Comparison of ENCODE assay signal across 22 cellular contexts in the genomic region with DNA sequence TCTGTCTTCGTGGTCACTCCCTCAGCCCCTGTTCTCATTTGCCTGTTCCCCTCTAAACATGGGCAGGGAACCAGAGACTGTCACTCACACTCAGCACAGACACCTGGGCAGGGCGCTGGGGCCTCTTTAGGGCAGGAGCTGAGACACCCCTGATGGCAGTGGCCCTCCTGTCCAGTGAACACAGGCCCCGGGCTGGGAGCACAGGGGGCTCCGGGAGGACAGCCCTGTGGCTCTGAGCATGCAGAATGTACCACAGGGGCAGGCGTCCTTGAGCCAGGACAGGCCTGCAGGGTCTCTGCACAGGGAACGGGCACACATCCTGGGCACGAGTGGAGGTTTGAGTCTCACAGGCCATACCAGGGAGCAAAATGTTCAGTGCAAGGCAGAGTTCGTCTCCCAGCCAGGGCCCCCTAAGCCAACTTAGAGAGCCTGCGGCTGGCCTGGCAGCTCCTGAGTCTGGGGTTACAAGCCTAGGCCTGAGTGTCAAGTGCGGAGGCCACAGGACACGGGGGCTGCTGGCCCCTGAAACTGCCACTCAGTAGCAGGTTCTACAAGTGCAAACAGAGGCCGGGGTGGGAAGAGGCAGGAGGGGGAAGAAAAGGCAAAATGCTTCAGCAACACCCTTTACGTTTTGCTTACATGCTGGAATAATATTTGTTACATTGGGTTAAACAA. TPM values are rescaled to one million over a fixed set of nuclear protein-coding genes. Genes with fewer than 3 reads are reported as not detected.
"Had no signal": no experiment of that assay in that cellular context is flagged by ENCODE, and none has a peak within 500 bp of the region (broad histone marks: within the 10 kb centered on the region; RNA-seq: fewer than 3 reads in every experiment).

No MANE protein-coding gene starts in this region.

- H3K36me3 ChIP-seq: esophagus muscularis mucosa, gastrocnemius medialis, left ventricle myocardium inferior, lower lobe of right lung, neutrophil, right atrium auricular region, sigmoid colon, stomach, thoracic aorta, transverse colon had no signal

- ATAC-seq: effector memory CD8-positive, alpha-beta T cell; gastrocnemius medialis; lower lobe of right lung; natural killer cell treated with Interleukin-12 subunit alpha and Interleukin-12 subunit beta and Interleukin-15 and Interleukin-18, amount 100 ng/mL, for 72 hours had no signal

- H3K4me3 ChIP-seq: esophagus muscularis mucosa, gastrocnemius medialis, left ventricle myocardium inferior, lower lobe of right lung, right atrium auricular region, sigmoid colon, skin epidermis, stomach, thoracic aorta, transverse colon had no signal

- DNase-seq: effector memory CD8-positive, alpha-beta T cell; gastrocnemius medialis; immature natural killer cell; left ventricle myocardium inferior; lower lobe of right lung; midbrain; posterior cingulate gyrus; sigmoid colon; stimulated activated CD4-positive, alpha-beta T cell treated with anti-CD3 and anti-CD28 coated beads, Interleukin-12 subunit alpha, Interleukin-12 subunit beta, amount 100 ng/mL, for 4 hours; stimulated activated naive CD4-positive, alpha-beta T cell; stomach; substantia nigra; transverse colon had no signal

- H3K27ac ChIP-seq: epithelial cell of prostate, esophagus muscularis mucosa, gastrocnemius medialis, left ventricle myocardium inferior, lower lobe of right lung, neutrophil, right atrium auricular region, sigmoid colon, skin epidermis, stomach, thoracic aorta, transverse colon had no signal

- H3K27ac Mint-ChIP-seq: effector memory CD8-positive, alpha-beta T cell; immature natural killer cell; memory B cell; natural killer cell treated with Interleukin-12 subunit alpha and Interleukin-12 subunit beta and Interleukin-15 and Interleukin-18, amount 100 ng/mL, for 72 hours had no signal

- H3K9me3 ChIP-seq: gastrocnemius medialis, lower lobe of right lung, neutrophil, sigmoid colon, thoracic aorta, transverse colon had no signal

- H3K4me3 Mint-ChIP-seq: effector memory CD8-positive, alpha-beta T cell; immature natural killer cell; memory B cell; natural killer cell treated with Interleukin-12 subunit alpha and Interleukin-12 subunit beta and Interleukin-15 and Interleukin-18, amount 100 ng/mL, for 72 hours had no signal

- H3K36me3 Mint-ChIP-seq: natural killer cell treated with Interleukin-12 subunit alpha and Interleukin-12 subunit beta and Interleukin-15 and Interleukin-18, amount 100 ng/mL, for 72 hours had no signal

- H3K9me3 Mint-ChIP-seq: effector memory CD8-positive, alpha-beta T cell; immature natural killer cell; natural killer cell treated with Interleukin-12 subunit alpha and Interleukin-12 subunit beta and Interleukin-15 and Interleukin-18, amount 100 ng/mL, for 72 hours had no signal

- H3K27me3 ChIP-seq: right atrium auricular region had no signal

RNA-seq across cellular contexts. Expression of gene NKD2, which starts 55.9 kb away (rescaled TPM):
- total RNA-seq: gastrocnemius medialis had no signal
- polyA plus RNA-seq: immature natural killer cell, keratinocyte had no signal
